Comparison of ENCODE assay signal across 13 cellular contexts in the genomic region with DNA sequence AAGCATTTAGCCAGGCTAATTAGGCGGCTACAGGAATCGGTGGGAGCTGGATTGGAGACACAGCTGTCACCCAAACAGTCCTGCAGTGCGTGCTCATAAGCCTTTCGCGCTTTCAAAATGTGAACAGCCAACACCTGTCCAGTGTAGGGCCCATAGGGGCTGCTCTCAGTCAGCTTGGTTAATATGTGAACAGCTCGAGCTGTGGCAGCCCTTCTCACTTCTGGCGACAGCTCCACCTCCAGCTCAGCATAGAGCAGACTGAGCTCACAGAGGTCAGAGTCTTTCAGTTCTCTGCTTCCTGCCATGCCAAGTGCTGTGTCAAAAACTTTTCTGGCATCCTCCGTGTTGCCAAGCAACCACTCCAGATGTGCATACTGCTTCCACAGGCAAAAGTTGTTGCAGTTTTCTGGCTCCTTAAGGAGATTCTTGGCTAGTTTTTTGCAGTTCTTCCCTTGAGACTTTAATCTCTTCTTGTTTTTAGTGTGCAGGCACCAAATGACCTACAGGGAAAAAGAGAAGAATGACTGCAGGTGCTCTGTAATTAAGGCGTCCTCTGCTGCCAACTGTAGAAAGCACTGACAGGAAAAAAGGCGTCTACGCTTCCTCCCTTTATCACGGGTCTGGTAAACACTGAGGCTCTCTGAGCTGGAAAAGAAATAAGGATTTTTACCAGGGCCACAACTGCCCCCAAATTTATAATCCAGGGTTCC. TPM values are rescaled to one million over a fixed set of nuclear protein-coding genes. Genes with fewer than 3 reads are reported as not detected.
DNase-seq lines count a peak whose midpoint lies in the region; ATAC-seq and TF ChIP-seq lines count a peak whose summit lies in the region.
"Had no signal": no experiment of that assay in that cellular context is flagged by ENCODE, and none has a peak within 500 bp of the region (broad histone marks: within the 10 kb centered on the region; RNA-seq: fewer than 3 reads in every experiment).

No MANE protein-coding gene starts in this region.

- H3K27ac Mint-ChIP-seq in activated T-cell treated with anti-CD3 and anti-CD28 coated beads, Interleukin-2, amount 50 U/mL, for 24 hours = no peak overlapping the region
- H3K27ac Mint-ChIP-seq in activated CD4-positive, alpha-beta memory T cell treated with anti-CD3 and anti-CD28 coated beads, Interleukin-2, amount 10 ng/mL, durations not matched to agents 7 days and 5 days = no peak overlapping the region
- H3K27ac Mint-ChIP-seq: CD8-positive, alpha-beta T cell; GM23338 had no signal

- POLR2A ChIA-PET in activated CD4-positive, alpha-beta memory T cell treated with anti-CD3 and anti-CD28 coated beads, Interleukin-2, amount 10 ng/mL, durations not matched to agents 7 days and 5 days (lab: Charles Lee) = interaction anchor here (1.0 to 1.2 kb wide), 2 partner anchors 13 to 95 kb away, joined by 3 to 4 read pairs; no protein-coding TSS in a partner anchor

- CTCF ChIA-PET in activated CD4-positive, alpha-beta memory T cell treated with anti-CD3 and anti-CD28 coated beads, Interleukin-2, amount 10 ng/mL, durations not matched to agents 7 days and 5 days (lab: Charles Lee) = interaction anchor here (0.8 to 1.2 kb wide), 3 partner anchors 13 to 121 kb away, joined by 3 to 4 read pairs (median 3); no protein-coding TSS in a partner anchor

- H3K27me3 Mint-ChIP-seq in activated T-cell treated with anti-CD3 and anti-CD28 coated beads, Interleukin-2, amount 50 U/mL, for 24 hours = no peaks in the 10 kb centered on the region
- no peaks in the 10 kb centered on the region for H3K27me3 Mint-ChIP-seq in activated CD4-positive, alpha-beta memory T cell treated with anti-CD3 and anti-CD28 coated beads, Interleukin-2, amount 10 ng/mL, durations not matched to agents 7 days and 5 days

- H3K36me3 ChIP-seq in heart left ventricle = peaks cover 0 to 95% (median 87%) of the 10 kb centered on the region in 9 donors

- no peak for TF ChIP-seq CTCF in heart left ventricle (IDR thresholded peaks at IDR 0.05)

- H3K27me3 ChIP-seq in heart left ventricle = no peaks in the 10 kb centered on the region
- H3K27me3 ChIP-seq: upper lobe of left lung had no signal

- H3K9me3 Mint-ChIP-seq in activated T-cell treated with anti-CD3 and anti-CD28 coated beads, Interleukin-2, amount 50 U/mL, for 24 hours = no peaks in the 10 kb centered on the region
- H3K9me3 Mint-ChIP-seq in activated CD4-positive, alpha-beta memory T cell treated with anti-CD3 and anti-CD28 coated beads, Interleukin-2, amount 10 ng/mL, durations not matched to agents 7 days and 5 days = no peaks in the 10 kb centered on the region
- H3K9me3 Mint-ChIP-seq: CD8-positive, alpha-beta T cell; GM23338 had no signal

- peaks cover 0 to 21% (median 13%) of the 10 kb centered on the region in 12 donors for H3K4me1 ChIP-seq in heart left ventricle

- peak in 3 of 5 donors; percentile 30 to 75 (median 36) for DNase-seq in heart left ventricle
- no peak for DNase-seq in T-helper 1 cell
- DNase-seq in activated T-cell treated with anti-CD3 and anti-CD28 coated beads, Interleukin-2, amount 50 U/mL, for 24 hours = no peak
- no peak for DNase-seq in OCI-M2 (lab: John Stamatoyannopoulos, UW; ENCODE audit: unreplicated experiment)
- DNase-seq in activated CD4-positive, alpha-beta memory T cell treated with anti-CD3 and anti-CD28 coated beads, Interleukin-2, amount 10 ng/mL, durations not matched to agents 7 days and 5 days = no peak
- DNase-seq: activated CD4-positive, alpha-beta T cell treated with anti-CD3 and anti-CD28 coated beads for 4 hours; CD8-positive, alpha-beta T cell; NCI-H446; upper lobe of left lung had no signal

- intact Hi-C loops in heart left ventricle (cut with DNase I) = no loop called here

- H3K27ac ChIP-seq in heart left ventricle = peak overlapping the region in 7 of 12 donors; percentile 1 to 49 (median 30)

- peak; percentile 96 for ATAC-seq in GM18498 (IDR thresholded peaks at IDR 0.05; ENCODE audit: unreplicated experiment)
- peak; percentile 59 for ATAC-seq in GM21526 (IDR thresholded peaks at IDR 0.05; ENCODE audit: low FRiP score, unreplicated experiment)
- peak; percentile 79 for ATAC-seq in HG03565 (IDR thresholded peaks at IDR 0.05; ENCODE audit: unreplicated experiment)
- ATAC-seq in heart left ventricle = peak; percentile 75 to 93 (median 88)
- ATAC-seq: CD8-positive, alpha-beta T cell had no signal

- no peaks in the 10 kb centered on the region for H3K4me1 Mint-ChIP-seq in activated T-cell treated with anti-CD3 and anti-CD28 coated beads, Interleukin-2, amount 50 U/mL, for 24 hours (ENCODE audit: low read depth)
- H3K4me1 Mint-ChIP-seq in activated CD4-positive, alpha-beta memory T cell treated with anti-CD3 and anti-CD28 coated beads, Interleukin-2, amount 10 ng/mL, durations not matched to agents 7 days and 5 days = peaks cover 3% of the 10 kb centered on the region

- no peak for TF ChIP-seq POLR2A in heart left ventricle (IDR thresholded peaks at IDR 0.05)

- H3K4me3 ChIP-seq in heart left ventricle = no peak overlapping the region
- H3K4me3 ChIP-seq: GM23338, upper lobe of left lung had no signal

- no peak overlapping the region for H3K4me3 Mint-ChIP-seq in activated T-cell treated with anti-CD3 and anti-CD28 coated beads, Interleukin-2, amount 50 U/mL, for 24 hours
- H3K4me3 Mint-ChIP-seq in activated CD4-positive, alpha-beta memory T cell treated with anti-CD3 and anti-CD28 coated beads, Interleukin-2, amount 10 ng/mL, durations not matched to agents 7 days and 5 days = no peak overlapping the region
- H3K4me3 Mint-ChIP-seq: CD8-positive, alpha-beta T cell; GM23338 had no signal

- 52 to 69% (median 61%) methylated on average over 12 of the region's 12 CpGs for WGBS in heart left ventricle, 4 donors

- peaks cover 80% of the 10 kb centered on the region for H3K36me3 Mint-ChIP-seq in activated T-cell treated with anti-CD3 and anti-CD28 coated beads, Interleukin-2, amount 50 U/mL, for 24 hours (ENCODE audit: low read depth)
- peaks cover 24% of the 10 kb centered on the region for H3K36me3 Mint-ChIP-seq in activated CD4-positive, alpha-beta memory T cell treated with anti-CD3 and anti-CD28 coated beads, Interleukin-2, amount 10 ng/mL, durations not matched to agents 7 days and 5 days (ENCODE audit: low read depth)

- no peaks in the 10 kb centered on the region for H3K9me3 ChIP-seq in heart left ventricle
- H3K9me3 ChIP-seq: upper lobe of left lung had no signal

RNA-seq across cellular contexts. Expression of a gene that starts 32.4 kb away (rescaled TPM):
- total RNA-seq in heart left ventricle = 100 to 1,000 TPM; 113 to 150 (median 125) TPM
- 100 to 1,000 TPM; 193 to 378 TPM for polyA plus RNA-seq in heart left ventricle
- total RNA-seq in activated CD4-positive, alpha-beta memory T cell treated with anti-CD3 and anti-CD28 coated beads, Interleukin-2, amount 10 ng/mL, durations not matched to agents 7 days and 5 days = 10 to 100 TPM; 85.6 to 85.9 TPM

RNA-seq across cellular contexts. Expression of a gene that starts 42.9 kb away (rescaled TPM):
- total RNA-seq in heart left ventricle = 10 to 100 TPM in 5 of 9 donors, 1 to 10 TPM in 4; 5.2 to 15.4 (median 10.7) TPM
- polyA plus RNA-seq in heart left ventricle = 1 to 10 TPM; 5.3 to 7.2 TPM
- 10 to 100 TPM; 20.3 to 21.7 TPM for total RNA-seq in activated CD4-positive, alpha-beta memory T cell treated with anti-CD3 and anti-CD28 coated beads, Interleukin-2, amount 10 ng/mL, durations not matched to agents 7 days and 5 days

Comparison
In these comparisons a context has a peak if more than half of its experiments do, and no peak if none do; other contexts are left out.
1. DNase-seq: peak in heart left ventricle (3 of 5); none in T-helper 1 cell (0 of 5), activated T-cell treated with anti-CD3 and anti-CD28 coated beads, Interleukin-2, amount 50 U/mL, for 24 hours (single experiment), OCI-M2 (single experiment) and activated CD4-positive, alpha-beta memory T cell treated with anti-CD3 and anti-CD28 coated beads, Interleukin-2, amount 10 ng/mL, durations not matched to agents 7 days and 5 days (single experiment).
2. Peak in every context shown above with its lines, with median percentiles within 50 percentile points of each other: ATAC-seq.